Comparison of ENCODE assay signal across 8 cellular contexts in the genomic region with DNA sequence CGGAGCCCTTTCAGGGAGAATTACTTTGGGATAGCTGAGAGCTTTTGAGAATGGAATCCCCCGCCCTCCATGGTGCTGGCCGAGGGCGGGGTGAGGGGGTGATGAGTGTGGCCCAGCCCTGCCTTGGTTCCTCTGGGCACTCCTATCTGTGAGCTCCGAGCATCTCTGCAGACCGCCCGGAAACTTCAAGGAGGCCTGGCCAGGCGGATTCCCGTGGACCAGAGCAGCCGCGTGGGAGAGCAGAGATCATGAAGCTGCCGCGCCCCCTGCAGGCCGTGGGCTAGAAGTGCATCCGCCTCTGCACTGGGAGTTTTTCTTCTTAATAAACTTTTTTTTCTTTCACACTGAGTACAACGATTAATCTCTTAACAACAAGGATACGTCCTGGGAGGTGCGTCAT.
DNase-seq lines count a peak whose midpoint lies in the region; ATAC-seq and TF ChIP-seq lines count a peak whose summit lies in the region.

No MANE protein-coding gene starts in this region.

- DNase-seq in activated CD4-positive, alpha-beta T cell treated with anti-CD3 and anti-CD28 coated beads, Interleukin-2, amount 10 ng/mL, durations not matched to agents 24 days and 14 days: peak; percentile 65
- no peak for DNase-seq in activated CD4-positive, alpha-beta T cell treated with anti-CD3 and anti-CD28 coated beads, Interleukin-2, amount 50 U/mL, for 4 hours
- DNase-seq in anterior cingulate cortex (lab: John Stamatoyannopoulos, UW): peak in 47 of 58 donors; percentile 3 to 72 (median 31)
- peak; percentile 33 for DNase-seq in midbrain (lab: John Stamatoyannopoulos, UW)
- DNase-seq in NCI-H526 treated with DMSO at 0.1 percent for 48 hours (lab: John Stamatoyannopoulos, UW): no peak
- no peak for DNase-seq in amniotic stem cell (lab: John Stamatoyannopoulos, UW)

- H3K4me1 ChIP-seq in KMS-11 (ENCODE audit: low read depth, poor library complexity, severe bottlenecking): no peaks in the 10 kb centered on the region

- H3K9me3 Mint-ChIP-seq in activated CD4-positive, alpha-beta T cell treated with anti-CD3 and anti-CD28 coated beads, Interleukin-2, amount 10 ng/mL, durations not matched to agents 24 days and 14 days: no peaks in the 10 kb centered on the region

- H3K36me3 Mint-ChIP-seq in activated CD4-positive, alpha-beta T cell treated with anti-CD3 and anti-CD28 coated beads, Interleukin-2, amount 10 ng/mL, durations not matched to agents 24 days and 14 days (ENCODE audit: low read depth): no peaks in the 10 kb centered on the region

- no peak overlapping the region for H3K9ac ChIP-seq in KMS-11

- H3K36me3 ChIP-seq in KMS-11 (ENCODE audit: insufficient read depth): no peaks in the 10 kb centered on the region

- H3K4me3 ChIP-seq in KMS-11 (IDR thresholded peaks at IDR 0.05; ENCODE audit: insufficient read depth, low read depth, low read length): no peak overlapping the region

- TF ChIP-seq CTCF in KMS-11 (conservative IDR thresholded peaks at IDR 0.05; ENCODE audit: low read depth, low read length): peak; percentile 95

- H3K27ac Mint-ChIP-seq in activated CD4-positive, alpha-beta T cell treated with anti-CD3 and anti-CD28 coated beads, Interleukin-2, amount 10 ng/mL, durations not matched to agents 24 days and 14 days: no peak overlapping the region

- H3K27ac ChIP-seq in KMS-11: no peak overlapping the region

- H3K79me2 ChIP-seq in KMS-11 (ENCODE audit: insufficient read depth, low read depth): no peaks in the 10 kb centered on the region

- H3K27me3 Mint-ChIP-seq in activated CD4-positive, alpha-beta T cell treated with anti-CD3 and anti-CD28 coated beads, Interleukin-2, amount 10 ng/mL, durations not matched to agents 24 days and 14 days: no peaks in the 10 kb centered on the region

- intact Hi-C loops in activated CD4-positive, alpha-beta T cell treated with anti-CD3 and anti-CD28 coated beads, Interleukin-2, amount 10 ng/mL, durations not matched to agents 24 days and 14 days (cut with micrococcal nuclease): loop anchor here (5.0 kb wide), 1 partner anchor 248 kb away; no protein-coding TSS in a partner anchor

- no peaks in the 10 kb centered on the region for H3K27me3 ChIP-seq in KMS-11 (ENCODE audit: insufficient read depth, low read depth)

- no peak overlapping the region; the same call in 1 of the 2 replicates for H3K4me2 ChIP-seq in KMS-11

- H3K4me3 Mint-ChIP-seq in activated CD4-positive, alpha-beta T cell treated with anti-CD3 and anti-CD28 coated beads, Interleukin-2, amount 10 ng/mL, durations not matched to agents 24 days and 14 days: no peak overlapping the region

- no peak for ATAC-seq in GM19467 (IDR thresholded peaks at IDR 0.05; ENCODE audit: unreplicated experiment)

- no peaks in the 10 kb centered on the region for H4K20me1 ChIP-seq in KMS-11 (ENCODE audit: insufficient read depth)

- peak overlapping the region; percentile 47 for H2AFZ ChIP-seq in KMS-11 (ENCODE audit: low read depth)

- no peaks in the 10 kb centered on the region for H3K4me1 Mint-ChIP-seq in activated CD4-positive, alpha-beta T cell treated with anti-CD3 and anti-CD28 coated beads, Interleukin-2, amount 10 ng/mL, durations not matched to agents 24 days and 14 days

Comparison
In these comparisons a context has a peak if more than half of its experiments do, and no peak if none do; other contexts are left out.
1. DNase-seq: peak in activated CD4-positive, alpha-beta T cell treated with anti-CD3 and anti-CD28 coated beads, Interleukin-2, amount 10 ng/mL, durations not matched to agents 24 days and 14 days (single experiment), anterior cingulate cortex (47 of 58) and midbrain (single experiment); none in activated CD4-positive, alpha-beta T cell treated with anti-CD3 and anti-CD28 coated beads, Interleukin-2, amount 50 U/mL, for 4 hours (0 of 2), NCI-H526 treated with DMSO at 0.1 percent for 48 hours (single experiment) and amniotic stem cell (single experiment).